In genomic region chr4:30753316-30753715, GRCh38 we compare ENCODE assay signal across 16 cellular contexts. TPM values are rescaled to one million over a fixed set of nuclear protein-coding genes. Genes with fewer than 3 reads are reported as not detected.
DNase-seq lines count a peak whose midpoint lies in the region; ATAC-seq and TF ChIP-seq lines count a peak whose summit lies in the region.
"Had no signal": no experiment of that assay in that cellular context is flagged by ENCODE, and none has a peak within 500 bp of the region (broad histone marks: within the 10 kb centered on the region; RNA-seq: fewer than 3 reads in every experiment).

No MANE protein-coding gene starts in this region.

- peak; percentile 71 for DNase-seq in MCF 10A (ENCODE audit: unreplicated experiment)
- DNase-seq in breast epithelium (ENCODE audit: low spot score in 2 of 2): no peak
- DNase-seq in astrocyte of the spinal cord (ENCODE audit: low read depth, low spot score): peak; percentile 57
- peak; percentile 10 for DNase-seq in kidney epithelial cell (ENCODE audit: low read depth)
- DNase-seq in NCI-H2171 (lab: John Stamatoyannopoulos, UW): no peak
- DNase-seq in CD1c-positive myeloid dendritic cell (ENCODE audit: extremely low spot score): no peak
- DNase-seq: activated naive CD4-positive, alpha-beta T cell treated with anti-CD3 and anti-CD28 coated beads, Interleukin-2, amount 10 ng/mL, durations not matched to agents 7 days and 5 days; caudate nucleus; CD4-positive, alpha-beta T cell; DND-41; right cardiac atrium; T-helper 17 cell; testis had no signal

- H3K36me3 ChIP-seq in breast epithelium: no peaks in the 10 kb centered on the region
- H3K36me3 ChIP-seq in kidney epithelial cell (ENCODE audit: control insufficient read depth, insufficient read depth, low read length): no peaks in the 10 kb centered on the region

- POLR2A ChIA-PET in MCF 10A (lab: Yijun Ruan, JAX): interaction anchor here (2.0 kb wide), 1 partner anchor 34 kb away, joined by 5 read pairs; the partner anchor contains the start of gene PCDH7

- H3K4me3 Mint-ChIP-seq in MCF 10A (ENCODE audit: unreplicated experiment): no peak overlapping the region
- H3K4me3 Mint-ChIP-seq: activated naive CD4-positive, alpha-beta T cell treated with anti-CD3 and anti-CD28 coated beads, Interleukin-2, amount 10 ng/mL, durations not matched to agents 7 days and 5 days; CD4-positive, alpha-beta T cell; T-helper 17 cell had no signal

- peak overlapping the region; percentile 71 for H3K27ac Mint-ChIP-seq in MCF 10A (ENCODE audit: low read depth, unreplicated experiment)
- H3K27ac Mint-ChIP-seq: activated naive CD4-positive, alpha-beta T cell treated with anti-CD3 and anti-CD28 coated beads, Interleukin-2, amount 10 ng/mL, durations not matched to agents 7 days and 5 days; CD4-positive, alpha-beta T cell; T-helper 17 cell had no signal

- peaks cover 7% of the 10 kb centered on the region for H3K4me1 Mint-ChIP-seq in MCF 10A (ENCODE audit: insufficient read depth, unreplicated experiment)
- H3K4me1 Mint-ChIP-seq: activated naive CD4-positive, alpha-beta T cell treated with anti-CD3 and anti-CD28 coated beads, Interleukin-2, amount 10 ng/mL, durations not matched to agents 7 days and 5 days; T-helper 17 cell had no signal

- intact Hi-C loops in MCF 10A (cut with micrococcal nuclease): no loop called here
- intact Hi-C loops in breast epithelium (cut with DNase I; ENCODE audit: low total_unique reads): loop anchor here (5.0 kb wide), 1 partner anchor 234 kb away; no protein-coding TSS in a partner anchor

- no peaks in the 10 kb centered on the region for H3K9me3 Mint-ChIP-seq in MCF 10A (ENCODE audit: unreplicated experiment)

- H3K27me3 ChIP-seq in breast epithelium: no peaks in the 10 kb centered on the region
- no peaks in the 10 kb centered on the region for H3K27me3 ChIP-seq in kidney epithelial cell (ENCODE audit: control insufficient read depth, insufficient read depth, low read length)
- H3K27me3 ChIP-seq: testis had no signal

- H3K4me3 ChIP-seq in breast epithelium (no peak overlapping the region), astrocyte of the spinal cord (ENCODE audit: low read depth, low read length) (no peak overlapping the region), kidney epithelial cell (ENCODE audit: low read depth, low read length) (no peak overlapping the region)
- H3K4me3 ChIP-seq: A549, testis had no signal

- no peaks in the 10 kb centered on the region for H3K27me3 Mint-ChIP-seq in MCF 10A (ENCODE audit: insufficient read depth, unreplicated experiment)
- H3K27me3 Mint-ChIP-seq: activated naive CD4-positive, alpha-beta T cell treated with anti-CD3 and anti-CD28 coated beads, Interleukin-2, amount 10 ng/mL, durations not matched to agents 7 days and 5 days; CD4-positive, alpha-beta T cell; T-helper 17 cell had no signal

- no peak for TF ChIP-seq POLR2A in breast epithelium (IDR thresholded peaks at IDR 0.05)

- H3K9me3 ChIP-seq in breast epithelium: no peaks in the 10 kb centered on the region
- H3K9me3 ChIP-seq: A549, testis had no signal

- no peaks in the 10 kb centered on the region for H3K36me3 Mint-ChIP-seq in MCF 10A (ENCODE audit: insufficient read depth, unreplicated experiment)
- H3K36me3 Mint-ChIP-seq: activated naive CD4-positive, alpha-beta T cell treated with anti-CD3 and anti-CD28 coated beads, Interleukin-2, amount 10 ng/mL, durations not matched to agents 7 days and 5 days had no signal

- in situ Hi-C loops in astrocyte of the spinal cord (cut with HindIII; ENCODE audit: low sequenced_read_pairs): no loop called here

- ATAC-seq in GM19351 (IDR thresholded peaks at IDR 0.05; ENCODE audit: unreplicated experiment) (no peak), HG02571 (IDR thresholded peaks at IDR 0.05; ENCODE audit: unreplicated experiment) (no peak)
- ATAC-seq: A549, T-helper 17 cell had no signal

- no peaks in the 10 kb centered on the region for H3K4me1 ChIP-seq in breast epithelium
- H3K4me1 ChIP-seq: A549, testis had no signal

- BruUV-seq in MCF 10A (replicated peaks; lab: Mats Ljungman, UMichigan): no TSS peak

- CTCF ChIA-PET in MCF 10A (lab: Yijun Ruan, JAX): no interaction called here

- no peak overlapping the region for H3K27ac ChIP-seq in breast epithelium
- H3K27ac ChIP-seq: A549, testis had no signal

- TF ChIP-seq CTCF in MCF 10A (IDR thresholded peaks at IDR 0.05; ENCODE audit: unreplicated experiment) (no peak), breast epithelium (IDR thresholded peaks at IDR 0.05) (no peak), astrocyte of the spinal cord (IDR thresholded peaks at IDR 0.05; ENCODE audit: low read depth, low read length) (no peak), kidney epithelial cell (IDR thresholded peaks at IDR 0.05; ENCODE audit: insufficient read depth, low read length, poor library complexity, severe bottlenecking) (no peak)

RNA-seq across cellular contexts. Expression of gene PCDH7, which starts 33.1 kb away (rescaled TPM):
- 3.6 and 5.6 TPM in 2 replicates for total RNA-seq in MCF 10A (2022)
- 10 to 100 TPM in 2 of 3 donors, 1 to 10 TPM in 1; 6.1 to 30.9 (median 14.4) TPM for total RNA-seq in breast epithelium
- total RNA-seq in kidney epithelial cell: 8.2 and 9.7 TPM in 2 replicates
- total RNA-seq: CD4-positive, alpha-beta T cell; T-helper 17 cell had no signal

Comparison
In these comparisons a context has a peak if more than half of its experiments do, and no peak if none do; other contexts are left out.
1. DNase-seq: peak in MCF 10A (single experiment), astrocyte of the spinal cord (single experiment) and kidney epithelial cell (single experiment); none in breast epithelium (0 of 2), NCI-H2171 (single experiment) and CD1c-positive myeloid dendritic cell (single experiment).